14 cellular contexts compared by ENCODE assay signal in the genomic region with DNA sequence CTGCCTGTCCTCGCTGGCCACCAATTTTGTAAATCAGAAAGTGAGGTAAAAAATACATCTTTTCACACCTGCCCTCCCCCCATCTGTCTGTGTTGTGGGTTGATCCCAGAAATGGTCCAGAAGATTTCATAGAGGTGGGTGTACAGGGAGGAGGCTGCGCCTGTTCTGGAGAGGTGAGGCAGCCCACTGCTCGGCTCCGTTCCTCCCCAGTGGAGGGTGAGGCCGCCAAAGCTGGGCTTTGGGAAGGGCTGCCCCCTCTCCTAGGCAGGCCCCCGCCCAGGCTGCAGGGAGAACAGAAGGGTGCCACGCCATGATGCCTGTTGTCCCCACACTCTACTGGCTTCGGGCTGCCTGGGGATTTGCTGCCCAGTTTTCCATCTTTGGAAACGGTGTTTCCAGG. TPM values are rescaled to one million over a fixed set of nuclear protein-coding genes. Genes with fewer than 3 reads are reported as not detected.
DNase-seq lines count a peak whose midpoint lies in the region; ATAC-seq and TF ChIP-seq lines count a peak whose summit lies in the region.
"Had no signal": no experiment of that assay in that cellular context is flagged by ENCODE, and none has a peak within 500 bp of the region (broad histone marks: within the 10 kb centered on the region; RNA-seq: fewer than 3 reads in every experiment).

No MANE protein-coding gene starts in this region.

- H3K4me3 ChIP-seq in left ventricle myocardium inferior (no peak overlapping the region), dorsolateral prefrontal cortex (peak overlapping the region in 1 of 59 donors; percentile 9), BE2C (ENCODE audit: low read depth, low read length) (no peak overlapping the region)

- H3K27ac ChIP-seq in left ventricle myocardium inferior (replicated peaks) (peak overlapping the region; percentile 2), dorsolateral prefrontal cortex (peak overlapping the region in 52 of 59 donors; percentile 15 to 86 (median 66))
- H3K27ac ChIP-seq: C4-2B, HL-60 had no signal

- peak overlapping the region; percentile 2 for H3K27ac Mint-ChIP-seq in activated T-helper 17 cell treated with anti-CD3 and anti-CD28 coated beads, Interleukin-2, amount 50 U/mL, for 72 hours
- no peak overlapping the region for H3K27ac Mint-ChIP-seq in immature natural killer cell
- H3K27ac Mint-ChIP-seq: CD4-positive, alpha-beta T cell; H9 had no signal

- H3K9me3 Mint-ChIP-seq in activated T-helper 17 cell treated with anti-CD3 and anti-CD28 coated beads, Interleukin-2, amount 50 U/mL, for 72 hours, result no peaks in the 10 kb centered on the region
- H3K9me3 Mint-ChIP-seq in immature natural killer cell, result peaks cover 0 to 2% (median 0%) of the 10 kb centered on the region in 6 donors
- H3K9me3 Mint-ChIP-seq: CD4-positive, alpha-beta T cell; H9 had no signal

- intact Hi-C loops in left ventricle myocardium inferior (cut with micrococcal nuclease), result no loop called here
- intact Hi-C loops in Right ventricle myocardium inferior (cut with DNase I), result no loop called here
- intact Hi-C loops in dorsolateral prefrontal cortex (cut with DNase I), result loop anchor here in 1 of 2 donors (2.0 kb wide), 1 partner anchor 60 kb away; no protein-coding TSS in a partner anchor
- intact Hi-C loops in posterior cingulate gyrus (cut with DNase I), result no loop called here

- TF ChIP-seq CTCF in left ventricle myocardium inferior (IDR thresholded peaks at IDR 0.05; ENCODE audit: borderline replicate concordance) (no peak), dorsolateral prefrontal cortex (IDR thresholded peaks at IDR 0.05 in 54 of 56, conservative IDR thresholded peaks at IDR 0.05 in 2 of 56; ENCODE audit: low read depth in 1 of 56, partially characterized antibody in 56 of 56) (no peak), BE2C (IDR thresholded peaks at IDR 0.05; ENCODE audit: low read depth, low read length) (no peak)

- H3K27me3 ChIP-seq in left ventricle myocardium inferior (ENCODE audit: low read depth) (no peaks in the 10 kb centered on the region), dorsolateral prefrontal cortex (no peaks in the 10 kb centered on the region), BE2C (no peaks in the 10 kb centered on the region)

- peaks cover 98% of the 10 kb centered on the region for H3K36me3 Mint-ChIP-seq in activated T-helper 17 cell treated with anti-CD3 and anti-CD28 coated beads, Interleukin-2, amount 50 U/mL, for 72 hours (ENCODE audit: low read depth)
- H3K36me3 Mint-ChIP-seq in immature natural killer cell, result peaks cover 55 to 75% (median 56%) of the 10 kb centered on the region in 3 donors

- H3K4me3 Mint-ChIP-seq in activated T-helper 17 cell treated with anti-CD3 and anti-CD28 coated beads, Interleukin-2, amount 50 U/mL, for 72 hours, result no peak overlapping the region
- no peak overlapping the region for H3K4me3 Mint-ChIP-seq in immature natural killer cell
- H3K4me3 Mint-ChIP-seq: CD4-positive, alpha-beta T cell; H9 had no signal

- ATAC-seq in Right ventricle myocardium inferior, result no peak
- no peak for ATAC-seq in activated T-helper 17 cell treated with anti-CD3 and anti-CD28 coated beads, Interleukin-2, amount 50 U/mL, for 72 hours (replicated peaks)
- ATAC-seq in activated CD4-positive, CD25-positive, alpha-beta regulatory T cell treated with anti-CD3 and anti-CD28 coated beads, Interleukin-2, amount 50 U/mL, for 24 hours, result no peak

- H3K4me1 ChIP-seq in left ventricle myocardium inferior, result peaks cover 14% of the 10 kb centered on the region
- no peaks in the 10 kb centered on the region for H3K4me1 ChIP-seq in BE2C
- H3K4me1 ChIP-seq: Caco-2 had no signal

- H3K27me3 Mint-ChIP-seq in activated T-helper 17 cell treated with anti-CD3 and anti-CD28 coated beads, Interleukin-2, amount 50 U/mL, for 72 hours, result no peaks in the 10 kb centered on the region
- no peaks in the 10 kb centered on the region for H3K27me3 Mint-ChIP-seq in immature natural killer cell (ENCODE audit: low read depth in 3 of 3)
- H3K27me3 Mint-ChIP-seq: CD4-positive, alpha-beta T cell had no signal

- H3K9me3 ChIP-seq in left ventricle myocardium inferior (replicated peaks) (no peaks in the 10 kb centered on the region), BE2C (no peaks in the 10 kb centered on the region)

- H3K36me3 ChIP-seq in left ventricle myocardium inferior, result peaks cover 82% of the 10 kb centered on the region
- peaks cover 32% of the 10 kb centered on the region for H3K36me3 ChIP-seq in BE2C

- DNase-seq in left ventricle myocardium inferior (no peak), Right ventricle myocardium inferior (ENCODE audit: missing footprints) (no peak), dorsolateral prefrontal cortex (peak in 6 of 10 donors; percentile 20 to 56 (median 46)), posterior cingulate gyrus (peak in 8 of 10 donors; percentile 22 to 91 (median 43)), BE2C (no peak), immature natural killer cell (no peak)
- DNase-seq: Caco-2; CD4-positive, alpha-beta T cell; GOT3; H9 had no signal

- no peaks in the 10 kb centered on the region for H3K4me1 Mint-ChIP-seq in activated T-helper 17 cell treated with anti-CD3 and anti-CD28 coated beads, Interleukin-2, amount 50 U/mL, for 72 hours
- peaks cover 1 to 13% of the 10 kb centered on the region in 2 donors for H3K4me1 Mint-ChIP-seq in immature natural killer cell
- H3K4me1 Mint-ChIP-seq: H9 had no signal

RNA-seq across cellular contexts. Expression of a gene that starts 18.5 kb away (rescaled TPM):
- total RNA-seq in left ventricle myocardium inferior (7.5 TPM), Right ventricle myocardium inferior (10.5 TPM), dorsolateral prefrontal cortex (10 to 100 TPM; 15.9 to 35.4 (median 24.8) TPM)
- total RNA-seq in activated T-helper 17 cell treated with anti-CD3 and anti-CD28 coated beads, Interleukin-2, amount 50 U/mL, for 72 hours, result 10 to 100 TPM; 26.1 to 27.3 TPM
- polyA plus RNA-seq in BE2C (2012; ENCODE audit: insufficient read depth, insufficient read length, low read depth), result 26.0 TPM
- 10 to 100 TPM; 15.1 to 34.6 (median 15.2) TPM for polyA plus RNA-seq in immature natural killer cell

RNA-seq across cellular contexts. Expression of a gene that starts 58.5 kb away (rescaled TPM):
- total RNA-seq in left ventricle myocardium inferior, result 0.08 TPM
- total RNA-seq in Right ventricle myocardium inferior, result 0.08 TPM
- not detected for total RNA-seq in activated T-helper 17 cell treated with anti-CD3 and anti-CD28 coated beads, Interleukin-2, amount 50 U/mL, for 72 hours
- 10 to 100 TPM in 26 of 120 experiments, 1 to 10 TPM in 94; 2.2 to 16.2 (median 8.2) TPM for total RNA-seq in dorsolateral prefrontal cortex
- polyA plus RNA-seq in BE2C (2012; ENCODE audit: insufficient read depth, insufficient read length, low read depth), result 20.7 TPM
- under 1 TPM in 1 of 3 donors, not detected in 2; 0.19 TPM for polyA plus RNA-seq in immature natural killer cell
- total RNA-seq: Caco-2; CD4-positive, alpha-beta T cell had no signal

Comparison
In these comparisons a context has a peak if more than half of its experiments do, and no peak if none do; other contexts are left out.
1. DNase-seq: peak in dorsolateral prefrontal cortex (6 of 10) and posterior cingulate gyrus (8 of 10); none in left ventricle myocardium inferior (single experiment), Right ventricle myocardium inferior (single experiment), BE2C (single experiment) and immature natural killer cell (0 of 3).